In the genomic region with DNA sequence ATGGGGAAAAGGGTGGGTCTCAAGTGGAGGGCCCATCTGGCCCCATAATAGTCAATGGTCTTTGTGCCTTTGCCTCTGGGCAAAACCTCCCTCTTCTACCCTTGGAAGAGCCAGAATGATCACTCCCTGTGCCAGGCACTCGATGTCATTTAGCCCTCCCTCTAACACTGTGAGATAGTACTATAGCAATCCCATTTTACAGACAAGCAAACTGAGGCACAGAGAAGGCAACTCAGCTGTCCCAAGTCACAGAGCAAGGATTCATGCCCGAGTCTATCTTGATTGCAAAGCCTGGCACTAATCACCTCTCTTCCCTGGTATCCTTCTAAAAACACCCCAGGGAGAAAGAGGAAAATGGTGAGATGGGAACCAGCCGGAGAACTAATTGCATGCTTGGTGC, we compare ENCODE assay signal across 23 cellular contexts.
DNase-seq lines count a peak whose midpoint lies in the region; ATAC-seq, FAIRE-seq and TF ChIP-seq lines count a peak whose summit lies in the region.
"Had no signal": no experiment of that assay in that cellular context is flagged by ENCODE, and none has a peak within 500 bp of the region (broad histone marks: within the 10 kb centered on the region; RNA-seq: fewer than 3 reads in every experiment).

No MANE protein-coding gene starts in this region.

- no peak for TF ChIP-seq RAD21 in H1 (IDR thresholded peaks at IDR 0.05 in 1 of 2, conservative IDR thresholded peaks at IDR 0.05 in 1 of 2; ENCODE audit: low read depth in 2 of 2, low read length in 2 of 2)

- peaks cover 8 to 23% (median 11%) of the 10 kb centered on the region in 4 experiments for H3K4me1 ChIP-seq in H1 (replicated peaks in 1 of 4; ENCODE audit: control insufficient read depth in 3 of 4, insufficient read depth in 4 of 4, low read length in 3 of 4)
- H3K4me1 ChIP-seq in neuronal stem cell (ENCODE audit: control insufficient read depth in 2 of 2, insufficient read depth in 1 of 2, low read depth in 1 of 2, low read length in 2 of 2) = peaks cover 47 to 48% of the 10 kb centered on the region in 2 donors
- H3K4me1 ChIP-seq: A549, BE2C had no signal

- H3K4me2 ChIP-seq in H1 (ENCODE audit: insufficient read depth in 1 of 2, low read depth in 2 of 2, low read length in 2 of 2) (no peak overlapping the region), neuronal stem cell (ENCODE audit: insufficient read depth, low read length, poor library complexity, severe bottlenecking) (no peak overlapping the region)
- H3K4me2 ChIP-seq: A549; BLaER1 treated with 17β-estradiol and CSF1 and Interleukin-3, amounts not matched to agents 10 nM and 100 nM had no signal

- H2AFZ ChIP-seq in H1 (ENCODE audit: low read length) (no peak overlapping the region), neuronal stem cell (ENCODE audit: low read length) (no peak overlapping the region)

- H4K91ac ChIP-seq in H1 (replicated peaks; ENCODE audit: insufficient read length, low read length) (no peak overlapping the region), neuronal stem cell (ENCODE audit: low read depth, low read length, poor library complexity) (no peak overlapping the region)

- CTCF ChIA-PET in H1 (lab: Charles Lee; ENCODE audit: partially characterized antibody) = interaction anchor here (0.9 to 3.5 kb wide), 10 partner anchors 11 to 319 kb away, joined by 3 to 18 read pairs (median 3); no protein-coding TSS in a partner anchor

- no peak overlapping the region for H3K4ac ChIP-seq in H1 (replicated peaks; ENCODE audit: insufficient read length, low read depth, low read length)
- H3K4ac ChIP-seq in neuronal stem cell (ENCODE audit: low read length) = no peak overlapping the region

- POLR2A ChIA-PET in H1 (lab: Charles Lee; ENCODE audit: partially characterized antibody) = interaction anchor here (1.1 to 2.0 kb wide), 2 partner anchors 10 to 12 kb away, joined by 3 to 6 read pairs; no protein-coding TSS in a partner anchor

- DNase-seq in GM12892 (ENCODE audit: insufficient read length) (no peak), NCI-H69 (lab: John Stamatoyannopoulos, UW) (peak; percentile 50), H1 (ENCODE audit: low read depth in 1 of 2, low spot score in 2 of 2) (no peak), neuronal stem cell (ENCODE audit: low spot score) (no peak), GM13976 (ENCODE audit: low spot score) (no peak), cortex of kidney (lab: John Stamatoyannopoulos, UW) (no peak)
- DNase-seq: 8988T; ACHN; AML-193; CD4-positive, alpha-beta T cell; CD8-positive, alpha-beta memory T cell; DMS 273 treated with DMSO at 0.1 percent for 48 hours; EL; GDM1; GOT3; H7; HCEC 1CT had no signal

- H4K20me1 ChIP-seq in H1 (replicated peaks in 1 of 2; ENCODE audit: control insufficient read depth in 1 of 2, insufficient read depth in 2 of 2, low read length in 2 of 2) = no peaks in the 10 kb centered on the region

- H3K9ac ChIP-seq in H1 (replicated peaks in 1 of 4; ENCODE audit: extremely low read depth in 1 of 4, low read depth in 3 of 4, low read length in 3 of 4) = no peak overlapping the region
- H3K9ac ChIP-seq in neuronal stem cell (ENCODE audit: low read depth, low read length, poor library complexity) = no peak overlapping the region
- H3K9ac ChIP-seq: BLaER1 treated with 17β-estradiol and CSF1 and Interleukin-3, amounts not matched to agents 10 nM and 100 nM had no signal

- H2BK15ac ChIP-seq in H1 (ENCODE audit: low read length) (no peak overlapping the region), neuronal stem cell (ENCODE audit: low read length) (no peak overlapping the region)

- no peak overlapping the region for H4K8ac ChIP-seq in H1 (ENCODE audit: extremely low read depth, insufficient read depth, low read length)
- H4K8ac ChIP-seq in neuronal stem cell (ENCODE audit: low read depth, low read length) = no peak overlapping the region

- 95% methylated on average over 3 of the region's 3 CpGs; no CpG with 5 or more reads in 1 of the 2 experiments for WGBS in H1 (ENCODE audit: extremely low coverage in 1 of 2, insufficient coverage in 1 of 2, insufficient read length in 1 of 2, insufficient replicate concordance in 2 of 2, low coverage in 1 of 2, low lambda C conversion rate in 2 of 2, missing lambda C conversion rate in 1 of 2), 2 experiments
- no CpG with 5 or more reads among the region's 3 CpGs for WGBS in neuronal stem cell (ENCODE audit: extremely low coverage in 2 of 2, insufficient read length in 2 of 2, insufficient replicate concordance in 1 of 2), 2 donors

- H3K14ac ChIP-seq in H1 (ENCODE audit: insufficient read length) (no peak overlapping the region), neuronal stem cell (ENCODE audit: low read length) (no peak overlapping the region)

- H3K36me3 ChIP-seq in H1 (ENCODE audit: control insufficient read depth in 2 of 4, insufficient read depth in 4 of 4, low read length in 3 of 4) = no peaks in the 10 kb centered on the region
- peaks cover 4 to 13% of the 10 kb centered on the region in 2 donors for H3K36me3 ChIP-seq in neuronal stem cell (replicated peaks in 1 of 2; ENCODE audit: control insufficient read depth in 2 of 2, insufficient read depth in 2 of 2, low read length in 2 of 2)
- H3K36me3 ChIP-seq: BE2C; BLaER1 treated with 17β-estradiol and CSF1 and Interleukin-3, amounts not matched to agents 10 nM and 100 nM had no signal

- no peak overlapping the region for H4K5ac ChIP-seq in H1 (ENCODE audit: insufficient read length, low read depth, low read length)

- H2AK5ac ChIP-seq in H1 (ENCODE audit: low read depth, low read length) (peak overlapping the region; percentile 76; the same call in 1 of the 2 replicates), neuronal stem cell (ENCODE audit: low read depth, low read length) (peak overlapping the region; percentile 85)

- H2BK120ac ChIP-seq in H1 (replicated peaks; ENCODE audit: low read depth, low read length) (no peak overlapping the region), neuronal stem cell (ENCODE audit: low read depth, low read length) (no peak overlapping the region)

- no peak for TF ChIP-seq CTCF in H1 (IDR thresholded peaks at IDR 0.05; ENCODE audit: control extremely low read depth in 1 of 3, insufficient read depth in 1 of 3, low read depth in 1 of 3, low read length in 3 of 3)
- TF ChIP-seq CTCF in GM13976 (IDR thresholded peaks at IDR 0.05; ENCODE audit: borderline replicate concordance, control extremely low read depth, extremely low read depth, insufficient read depth, missing control alignments) = no peak

- no peak for ATAC-seq in HG03135 (IDR thresholded peaks at IDR 0.05; ENCODE audit: unreplicated experiment)
- ATAC-seq: GM12878 had no signal

- no peak overlapping the region for H3K4me3 ChIP-seq in H1 (ENCODE audit: extremely low read depth in 1 of 4, insufficient read depth in 2 of 4, low read depth in 3 of 4, low read length in 4 of 4)
- H3K4me3 ChIP-seq in neuronal stem cell (ENCODE audit: low read length in 2 of 2) = no peak overlapping the region
- H3K4me3 ChIP-seq: A549; BLaER1 treated with 17β-estradiol and CSF1 and Interleukin-3, amounts not matched to agents 10 nM and 100 nM; GM12878 had no signal

- in situ Hi-C loops in GM13976 (cut with MboI; ENCODE audit: low sequenced_read_pairs, unreplicated experiment) = no loop called here

- H2BK12ac ChIP-seq in H1 (ENCODE audit: low read depth, low read length) (no peak overlapping the region), neuronal stem cell (ENCODE audit: low read length) (no peak overlapping the region)

- no peaks in the 10 kb centered on the region for H3K23me2 ChIP-seq in H1 (ENCODE audit: low read depth, low read length)

- H3K18ac ChIP-seq in H1 (ENCODE audit: extremely low read depth, low read length) (no peak overlapping the region), neuronal stem cell (ENCODE audit: low read length) (peak overlapping the region; percentile 29)

- no peak overlapping the region for H3K23ac ChIP-seq in H1 (ENCODE audit: insufficient read length)
- no peak overlapping the region for H3K23ac ChIP-seq in neuronal stem cell (ENCODE audit: low read depth, low read length, poor library complexity)

- H3K9me3 ChIP-seq in H1 (ENCODE audit: insufficient read depth in 2 of 2, low read depth in 1 of 2, low read length in 1 of 2) (no peaks in the 10 kb centered on the region), neuronal stem cell (replicated peaks in 1 of 2; ENCODE audit: control insufficient read depth in 2 of 2, insufficient read depth in 1 of 2, low read depth in 1 of 2, low read length in 2 of 2) (no peaks in the 10 kb centered on the region)
- H3K9me3 ChIP-seq: A549, BE2C had no signal

- TF ChIP-seq EP300 in H1 (IDR thresholded peaks at IDR 0.05; ENCODE audit: borderline replicate concordance in 1 of 2, low read depth in 2 of 2, low read length in 2 of 2) = no peak

- no peak overlapping the region for H2BK20ac ChIP-seq in H1 (ENCODE audit: low read length)

- H3K79me1 ChIP-seq in H1 (ENCODE audit: low read depth, low read length) (no peaks in the 10 kb centered on the region), neuronal stem cell (ENCODE audit: low read depth, low read length) (no peaks in the 10 kb centered on the region)

- peak; percentile 21 for FAIRE-seq in GM12892 (lab: Jason Lieb, UNC)
- no peak for FAIRE-seq in H1 (lab: Jason Lieb, UNC)
- FAIRE-seq: A549, D721Med, GM12878 had no signal

- H2BK5ac ChIP-seq in H1 (ENCODE audit: low read depth, low read length) = no peak overlapping the region
- H2BK5ac ChIP-seq in neuronal stem cell (ENCODE audit: low read length) = no peak overlapping the region

- TF ChIP-seq POLR2A in GM12892 (IDR thresholded peaks at IDR 0.05; ENCODE audit: low read depth, low read length) = no peak
- no peak for TF ChIP-seq POLR2A in H1 (IDR thresholded peaks at IDR 0.05; ENCODE audit: control extremely low read depth in 1 of 2, low read depth in 2 of 2, low read length in 2 of 2)

- peaks cover 0 to 11% (median 8%) of the 10 kb centered on the region in 4 experiments; a peak in 5 of 7 replicates for H3K27me3 ChIP-seq in H1 (replicated peaks in 1 of 4; ENCODE audit: control insufficient read depth in 3 of 4, extremely low read depth in 1 of 4, insufficient read depth in 3 of 4, low read length in 3 of 4)
- H3K27me3 ChIP-seq in neuronal stem cell (ENCODE audit: control insufficient read depth in 3 of 3, insufficient read depth in 3 of 3, low read depth in 1 of 3, low read length in 3 of 3) = no peaks in the 10 kb centered on the region
- H3K27me3 ChIP-seq: BE2C had no signal

- no peak overlapping the region for H3K27ac ChIP-seq in H1 (ENCODE audit: low read depth, low read length)
- no peak overlapping the region for H3K27ac ChIP-seq in neuronal stem cell (replicated peaks; ENCODE audit: low read length)
- H3K27ac ChIP-seq: A549; BLaER1 treated with 17β-estradiol and CSF1 and Interleukin-3, amounts not matched to agents 10 nM and 100 nM had no signal

- no peak overlapping the region for H3K56ac ChIP-seq in H1 (replicated peaks; ENCODE audit: insufficient read length, low read depth, low read length)

- no peaks in the 10 kb centered on the region for H3K79me2 ChIP-seq in H1 (ENCODE audit: control insufficient read depth in 1 of 2, insufficient read depth in 2 of 2, low read length in 2 of 2)

TF ChIP-seq in H1, 55 proteins besides CTCF, POLR2A, EP300 and RAD21:
- TF ChIP-seq KDM1A (IDR thresholded peaks at IDR 0.05; ENCODE audit: borderline replicate concordance, low read length) (0 out of 2 replicates have a peak, but pooled peaks have one; percentile 35), RFX5 (IDR thresholded peaks at IDR 0.05; ENCODE audit: borderline replicate concordance, low read depth, low read length) (no peak), ASH2L (IDR thresholded peaks at IDR 0.05; ENCODE audit: low read length) (no peak)
